ENCODE assay signal across 23 cellular contexts in genomic region chr6:102488729-102489128, GRCh38.
DNase-seq lines count a peak whose midpoint lies in the region; ATAC-seq and TF ChIP-seq lines count a peak whose summit lies in the region.
"Had no signal": no experiment of that assay in that cellular context is flagged by ENCODE, and none has a peak within 500 bp of the region (broad histone marks: within the 10 kb centered on the region; RNA-seq: fewer than 3 reads in every experiment).

No MANE protein-coding gene starts in this region.

- H3K9me3 ChIP-seq in PC-3 (ENCODE audit: low read length): no peaks in the 10 kb centered on the region
- H3K9me3 ChIP-seq: adrenal gland, gastroesophageal sphincter, thyroid gland had no signal

- H3K27me3 ChIP-seq in PC-3 (ENCODE audit: low read length) (no peaks in the 10 kb centered on the region), kidney epithelial cell (ENCODE audit: control insufficient read depth, insufficient read depth, low read length) (no peaks in the 10 kb centered on the region)
- H3K27me3 ChIP-seq: adrenal gland, gastroesophageal sphincter, thyroid gland had no signal

- no peaks in the 10 kb centered on the region for H4K20me1 ChIP-seq in PC-3 (ENCODE audit: low read length)

- H3K4me2 ChIP-seq in PC-3 (ENCODE audit: low read length): peak overlapping the region; percentile 38; the same call in 1 of the 2 replicates
- H3K4me2 ChIP-seq: smooth muscle cell had no signal

- ATAC-seq in PC-3 (peak; percentile 93), HG03378 (IDR thresholded peaks at IDR 0.05; ENCODE audit: unreplicated experiment) (no peak)
- ATAC-seq: gastroesophageal sphincter; left colon; naive thymus-derived CD4-positive, alpha-beta T cell had no signal

- H3K27ac ChIP-seq in PC-3 (ENCODE audit: low read length) (peak overlapping the region; percentile 63), substantia nigra (ENCODE audit: low read depth, low read length, poor library complexity, severe bottlenecking) (no peak overlapping the region)
- H3K27ac ChIP-seq: adrenal gland, gastroesophageal sphincter, thyroid gland, VCaP had no signal

- H3K4me3 ChIP-seq in PC-3 (ENCODE audit: low read length): no peak overlapping the region
- H3K4me3 ChIP-seq in astrocyte of the spinal cord (ENCODE audit: low read depth, low read length): no peak overlapping the region
- H3K4me3 ChIP-seq in kidney epithelial cell (ENCODE audit: low read depth, low read length): no peak overlapping the region
- H3K4me3 ChIP-seq: adrenal gland, gastroesophageal sphincter, smooth muscle cell, thyroid gland had no signal

- no peak for TF ChIP-seq CTCF in PC-3 (conservative IDR thresholded peaks at IDR 0.05; ENCODE audit: low read depth, low read length)
- no peak for TF ChIP-seq CTCF in astrocyte of the spinal cord (IDR thresholded peaks at IDR 0.05; ENCODE audit: low read depth, low read length)
- no peak for TF ChIP-seq CTCF in kidney epithelial cell (IDR thresholded peaks at IDR 0.05; ENCODE audit: insufficient read depth, low read length, poor library complexity, severe bottlenecking)

- H2AFZ ChIP-seq in PC-3 (ENCODE audit: low read length): no peak overlapping the region

- peaks cover 14% of the 10 kb centered on the region for H3K4me1 ChIP-seq in PC-3 (ENCODE audit: insufficient read depth, low read length)
- H3K4me1 ChIP-seq: adrenal gland, gastroesophageal sphincter, thyroid gland had no signal

- CTCF ChIA-PET in PC-3 (lab: Charles Lee): no interaction called here

- BruUV-seq in PC-3 (replicated peaks; lab: Mats Ljungman, UMichigan): no TSS peak

- no peaks in the 10 kb centered on the region for H3K9me2 ChIP-seq in PC-3 (replicated peaks; ENCODE audit: low read length)

- no peaks in the 10 kb centered on the region for H3K79me2 ChIP-seq in PC-3 (ENCODE audit: low read length)

- peak; percentile 2 for DNase-seq in HK-2 (ENCODE audit: unreplicated experiment)
- DNase-seq in PC-3: peak; percentile 77
- peak; percentile 85 for DNase-seq in astrocyte of the spinal cord (ENCODE audit: low read depth, low spot score)
- DNase-seq in kidney epithelial cell (ENCODE audit: low read depth): peak; percentile 19
- DNase-seq in NCI-H774 (lab: John Stamatoyannopoulos, UW): no peak
- no peak for DNase-seq in ureter (ENCODE audit: low spot score)
- DNase-seq in substantia nigra (lab: John Stamatoyannopoulos, UW): no peak
- DNase-seq: activated CD4-positive, alpha-beta T cell treated with anti-CD3 and anti-CD28 coated beads, Interleukin-2, amount 10 ng/mL, durations not matched to agents 7 days and 5 days; activated CD8-positive, alpha-beta memory T cell treated with anti-CD3 and anti-CD28 coated beads, Interleukin-2, amount 50 U/mL, for 48 hours; activated gamma-delta T cell treated with Interleukin-2 at 50 U/mL for 16 hours; adrenal gland; H7; left colon; naive thymus-derived CD4-positive, alpha-beta T cell; NCI-H187; NCI-H82; stimulated activated CD4-positive, alpha-beta T cell treated with anti-CD3 and anti-CD28 coated beads, Interleukin-4, amount 100 ng/mL, for 1 hour; stimulated activated naive CD4-positive, alpha-beta T cell treated with Interleukin-2 at 50 U/mL for 16 hours; thyroid gland had no signal

- H3F3A ChIP-seq in PC-3 (ENCODE audit: low read length, unreplicated experiment): no peaks in the 10 kb centered on the region

- intact Hi-C loops in PC-3 (cut with micrococcal nuclease): no loop called here

- H3K36me3 ChIP-seq in PC-3 (ENCODE audit: low read depth, low read length) (no peaks in the 10 kb centered on the region), kidney epithelial cell (ENCODE audit: control insufficient read depth, insufficient read depth, low read length) (no peaks in the 10 kb centered on the region)
- H3K36me3 ChIP-seq: adrenal gland, gastroesophageal sphincter, thyroid gland had no signal

- POLR2A ChIA-PET in PC-3 (lab: Charles Lee; ENCODE audit: unreplicated experiment): no interaction called here

- in situ Hi-C loops in astrocyte of the spinal cord (cut with HindIII; ENCODE audit: low sequenced_read_pairs): no loop called here

- no peak overlapping the region for H3K9ac ChIP-seq in PC-3 (ENCODE audit: low read length)

Comparison
In these comparisons a context has a peak if more than half of its experiments do, and no peak if none do; other contexts are left out.
1. DNase-seq: peak in HK-2 (single experiment), PC-3 (single experiment), astrocyte of the spinal cord (single experiment) and kidney epithelial cell (single experiment); none in NCI-H774 (single experiment), ureter (single experiment) and substantia nigra (0 of 49).